ENCODE assay signal across 27 cellular contexts in genomic region chr7:159042639-159043101, GRCh38.
DNase-seq lines count a peak whose midpoint lies in the region; ATAC-seq, FAIRE-seq and TF ChIP-seq lines count a peak whose summit lies in the region.
"Had no signal": no experiment of that assay in that cellular context is flagged by ENCODE, and none has a peak within 500 bp of the region (broad histone marks: within the 10 kb centered on the region; RNA-seq: fewer than 3 reads in every experiment).

No MANE protein-coding gene starts in this region.

- H3K4me3 ChIP-seq in heart right ventricle (no peak overlapping the region), vagina (no peak overlapping the region)
- H3K4me3 ChIP-seq: skin epidermis had no signal

- H3K9me3 Mint-ChIP-seq in osteocyte (ENCODE audit: unreplicated experiment): no peaks in the 10 kb centered on the region
- H3K9me3 Mint-ChIP-seq: activated B cell treated with CpG ODN at 0.5 μM for 24 hours; CD8-positive, alpha-beta memory T cell had no signal

- peak; percentile 15 for DNase-seq in activated CD8-positive, alpha-beta memory T cell treated with anti-CD3 and anti-CD28 coated beads for 24 hours
- DNase-seq in activated CD8-positive, alpha-beta memory T cell treated with anti-CD3 and anti-CD28 coated beads, Interleukin-2, amount 50 U/mL, for 4 hours: no peak
- DNase-seq in heart right ventricle (no peak), osteocyte (ENCODE audit: extremely low spot score, unreplicated experiment) (peak; percentile 72), vagina (ENCODE audit: extremely low spot score in 2 of 2) (peak; percentile 83 to 93), HTR-8/SVneo (ENCODE audit: insufficient read length, low spot score) (no peak), dermis blood vessel endothelial cell (no peak)
- no peak for DNase-seq in stimulated activated CD4-positive, alpha-beta T cell treated with anti-CD3 and anti-CD28 coated beads, Interleukin-4, amount 100 ng/mL, for 24 hours
- DNase-seq: 8988T; activated B cell treated with CpG ODN at 0.5 μM for 24 hours; activated CD4-positive, alpha-beta T cell treated with anti-CD3 and anti-CD28 coated beads, Interleukin-2, amount 50 U/mL, for 1 hour; activated naive CD4-positive, alpha-beta T cell treated with anti-CD3 and anti-CD28 coated beads, Interleukin-2, amount 50 U/mL, for 16 hours; CD8-positive, alpha-beta memory T cell; DMS153; endodermal cell; foreskin melanocyte; H9; hippocampal formation; KG1; MM.1S; naive B cell; NCI-H1417; NCI-H2029 treated with DMSO at 0.1 percent for 48 hours; NCI-H526 treated with DMSO at 0.1 percent for 48 hours; SHP77 treated with DMSO at 0.1 percent for 48 hours had no signal

- ATAC-seq in heart right ventricle: peak; percentile 35 to 78 (median 68)
- ATAC-seq: esophagus mucosa had no signal

- H3K4me1 ChIP-seq in heart right ventricle (peaks cover 0 to 12% (median 6%) of the 10 kb centered on the region in 9 donors), vagina (no peaks in the 10 kb centered on the region)

- H3K4me3 Mint-ChIP-seq in osteocyte (ENCODE audit: unreplicated experiment): no peak overlapping the region
- H3K4me3 Mint-ChIP-seq: activated B cell treated with CpG ODN at 0.5 μM for 24 hours; CD8-positive, alpha-beta memory T cell; endodermal cell; H9; naive B cell had no signal

- H3K36me3 Mint-ChIP-seq in osteocyte (ENCODE audit: unreplicated experiment): no peaks in the 10 kb centered on the region
- H3K36me3 Mint-ChIP-seq: CD8-positive, alpha-beta memory T cell; naive B cell had no signal

- no peaks in the 10 kb centered on the region for H3K4me1 Mint-ChIP-seq in osteocyte (ENCODE audit: unreplicated experiment)
- H3K4me1 Mint-ChIP-seq: activated B cell treated with CpG ODN at 0.5 μM for 24 hours; CD8-positive, alpha-beta memory T cell; endodermal cell; naive B cell had no signal

- H3K9me3 ChIP-seq in heart right ventricle (peaks cover 0 to 10% (median 0%) of the 10 kb centered on the region in 11 donors), vagina (no peaks in the 10 kb centered on the region)

- H3K27ac Mint-ChIP-seq in osteocyte (ENCODE audit: unreplicated experiment): no peak overlapping the region
- H3K27ac Mint-ChIP-seq: activated B cell treated with CpG ODN at 0.5 μM for 24 hours, endodermal cell, H9 had no signal

- TF ChIP-seq CTCF in heart right ventricle (IDR thresholded peaks at IDR 0.05): no peak
- no peak for TF ChIP-seq CTCF in osteocyte (IDR thresholded peaks at IDR 0.05)
- TF ChIP-seq CTCF in vagina (IDR thresholded peaks at IDR 0.05): no peak

- 67 to 73% methylated on average over 5 of the region's 5 CpGs for WGBS in heart right ventricle, 2 donors

- H3K36me3 ChIP-seq in heart right ventricle (peaks cover 0 to 29% (median 4%) of the 10 kb centered on the region in 9 donors), vagina (no peaks in the 10 kb centered on the region)

- peak overlapping the region in 1 of 10 donors; percentile 49 for H3K27ac ChIP-seq in heart right ventricle
- peak overlapping the region; percentile 52 for H3K27ac ChIP-seq in vagina
- H3K27ac ChIP-seq: skin epidermis had no signal

- FAIRE-seq in HTR-8/SVneo (lab: Jason Lieb, UNC): no peak

- no peak for TF ChIP-seq POLR2A in vagina (IDR thresholded peaks at IDR 0.05)

- intact Hi-C loops in heart right ventricle (cut with DNase I) (no loop called here), vagina (cut with DNase I) (no loop called here)

- H3K27me3 Mint-ChIP-seq in osteocyte (ENCODE audit: unreplicated experiment): peaks cover 3% of the 10 kb centered on the region

- H3K27me3 ChIP-seq in heart right ventricle (no peaks in the 10 kb centered on the region), vagina (no peaks in the 10 kb centered on the region)

Comparison
In these comparisons a context has a peak if more than half of its experiments do, and no peak if none do; other contexts are left out.
1. DNase-seq: peak in activated CD8-positive, alpha-beta memory T cell treated with anti-CD3 and anti-CD28 coated beads for 24 hours (single experiment), osteocyte (single experiment) and vagina (2 of 2); none in activated CD8-positive, alpha-beta memory T cell treated with anti-CD3 and anti-CD28 coated beads, Interleukin-2, amount 50 U/mL, for 4 hours (single experiment), heart right ventricle (0 of 2), HTR-8/SVneo (single experiment), stimulated activated CD4-positive, alpha-beta T cell treated with anti-CD3 and anti-CD28 coated beads, Interleukin-4, amount 100 ng/mL, for 24 hours (single experiment) and dermis blood vessel endothelial cell (single experiment).